In genomic region chr2:230847883-230848388, GRCh38 we compare ENCODE assay signal across 8 cellular contexts. TPM values are rescaled to one million over a fixed set of nuclear protein-coding genes. Genes with fewer than 3 reads are reported as not detected.
DNase-seq lines count a peak whose midpoint lies in the region; ATAC-seq and TF ChIP-seq lines count a peak whose summit lies in the region.

No MANE protein-coding gene starts in this region.

- no peak overlapping the region for H3K4me3 Mint-ChIP-seq in T-helper 17 cell

- no peaks in the 10 kb centered on the region for H3K27me3 ChIP-seq in right cardiac atrium (ENCODE audit: control insufficient read depth, insufficient read depth)
- no peaks in the 10 kb centered on the region for H3K27me3 ChIP-seq in sigmoid colon

- H3K36me3 Mint-ChIP-seq in T-helper 17 cell (ENCODE audit: low read depth) = peaks cover 2% of the 10 kb centered on the region

- H3K27ac ChIP-seq in right cardiac atrium (ENCODE audit: low read length) (no peak overlapping the region), sigmoid colon (no peak overlapping the region)

- peak; percentile 75 to 94 (median 91) for TF ChIP-seq CTCF in sigmoid colon (IDR thresholded peaks at IDR 0.05)

- DNase-seq in ELF-1 (ENCODE audit: low read depth, low spot score) = peak; percentile 93
- DNase-seq in Kasumi-1 (lab: John Stamatoyannopoulos, UW) = peak; percentile 62 to 65
- DNase-seq in T-helper 17 cell = peak; percentile 66 to 87 (median 71)
- peak; percentile 61 for DNase-seq in amniotic stem cell (lab: John Stamatoyannopoulos, UW)
- DNase-seq in right cardiac atrium = peak; percentile 89 to 95 (median 94)
- peak; percentile 92 for DNase-seq in sigmoid colon
- DNase-seq in NCI-H1436 (lab: John Stamatoyannopoulos, UW) = no peak

- intact Hi-C loops in right cardiac atrium (cut with DNase I) (loop anchor here in 2 of 4 donors (5.0 kb wide), 1 partner anchor 139 kb away; no protein-coding TSS in a partner anchor), sigmoid colon (cut with DNase I) (loop anchor here (1.0 to 2.0 kb wide), 4 partner anchors 17 to 139 kb away; partner anchors contain the start of gene ITM2C)

- no peaks in the 10 kb centered on the region for H3K36me3 ChIP-seq in sigmoid colon

- H3K4me3 ChIP-seq in right cardiac atrium (ENCODE audit: low read length) = no peak overlapping the region
- H3K4me3 ChIP-seq in sigmoid colon = no peak overlapping the region

- TF ChIP-seq EP300 in sigmoid colon (IDR thresholded peaks at IDR 0.05) = no peak

- ATAC-seq in GM21576 (IDR thresholded peaks at IDR 0.05; ENCODE audit: unreplicated experiment) (peak; percentile 91), T-helper 17 cell (peak; percentile 94), right cardiac atrium (peak; percentile 91 to 96)

- TF ChIP-seq POLR2A in sigmoid colon (IDR thresholded peaks at IDR 0.05) = no peak

- peaks cover 9% of the 10 kb centered on the region for H3K4me1 Mint-ChIP-seq in T-helper 17 cell

- H3K9me3 ChIP-seq in T-helper 17 cell (ENCODE audit: control insufficient read depth, low read length, poor library complexity, severe bottlenecking) = no peaks in the 10 kb centered on the region
- H3K9me3 ChIP-seq in right cardiac atrium (ENCODE audit: control insufficient read depth, low read length) = no peaks in the 10 kb centered on the region
- no peaks in the 10 kb centered on the region for H3K9me3 ChIP-seq in sigmoid colon

- H3K27ac Mint-ChIP-seq in T-helper 17 cell = peak overlapping the region; percentile 66

- 9% methylated on average over 32 of the region's 32 CpGs for WGBS in right cardiac atrium
- 4 to 10% methylated on average over 32 of the region's 32 CpGs for WGBS in sigmoid colon, 2 donors

- H3K27me3 Mint-ChIP-seq in T-helper 17 cell = peaks cover 65% of the 10 kb centered on the region

- H3K4me1 ChIP-seq in right cardiac atrium (ENCODE audit: control insufficient read depth, insufficient read depth, low read length) (no peaks in the 10 kb centered on the region), sigmoid colon (peaks cover 0 to 9% (median 4%) of the 10 kb centered on the region in 4 donors)

RNA-seq across cellular contexts. Expression of gene ITM2C, which starts 16.8 kb away (rescaled TPM):
- total RNA-seq in T-helper 17 cell (10 to 100 TPM; 15.3 to 18.6 TPM), right cardiac atrium (10 to 100 TPM; 40.5 to 67.0 (median 57.7) TPM), sigmoid colon (100 to 1,000 TPM; 107 to 206 (median 117) TPM)
- polyA plus RNA-seq in right cardiac atrium (73.1 TPM), sigmoid colon (1,000 to 10,000 TPM in 1 of 3 donors, 100 to 1,000 TPM in 2; 489 to 1,275 (median 498) TPM)
